In the genomic region with DNA sequence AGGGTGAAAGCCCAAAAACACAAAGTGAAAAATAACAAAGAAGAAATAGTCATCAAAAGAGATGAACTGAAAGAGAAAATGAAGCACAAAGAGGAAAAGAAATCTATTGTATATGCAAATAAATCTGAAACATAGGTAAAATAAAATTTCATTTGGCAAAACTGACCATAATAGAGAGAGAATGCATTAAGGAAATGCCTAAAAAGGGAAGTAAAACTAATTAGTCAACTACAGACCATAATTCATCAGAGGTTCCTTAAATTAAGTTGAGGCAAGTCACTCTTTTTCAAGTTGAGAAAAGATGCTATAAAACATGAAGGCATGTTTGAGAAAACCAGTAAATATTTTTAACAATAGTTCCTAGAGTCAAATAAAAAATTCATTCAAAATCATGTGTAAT, we compare ENCODE assay signal across 12 cellular contexts.
A peak's percentile ranks its signal among the peaks of the same experiment; 100 is the strongest.
DNase-seq lines count a peak whose midpoint lies in the region; ATAC-seq and TF ChIP-seq lines count a peak whose summit lies in the region.
"Had no signal": no experiment of that assay in that cellular context is flagged by ENCODE, and none has a peak within 500 bp of the region (broad histone marks: within the 10 kb centered on the region; RNA-seq: fewer than 3 reads in every experiment).

No MANE protein-coding gene starts in this region.

- no peak overlapping the region for H3K4me3 ChIP-seq in OCI-LY3 (ENCODE audit: low read length)
- H3K4me3 ChIP-seq: ascending aorta, lung had no signal

- TF ChIP-seq CTCF in OCI-LY3 (IDR thresholded peaks at IDR 0.05; ENCODE audit: low read depth, low read length), result no peak

- H3K36me3 Mint-ChIP-seq in activated naive CD4-positive, alpha-beta T cell treated with anti-CD3 and anti-CD28 coated beads, Interleukin-2, amount 50 U/mL, for 72 hours, result peaks cover 0 to 6% of the 10 kb centered on the region in 2 donors

- DNase-seq in activated naive CD4-positive, alpha-beta T cell treated with anti-CD3 and anti-CD28 coated beads, Interleukin-2, amount 50 U/mL, for 72 hours (ENCODE audit: low spot score in 2 of 2), result no peak
- DNase-seq in NCI-H2171 (lab: John Stamatoyannopoulos, UW), result no peak
- no peak for DNase-seq in DMS53 (lab: John Stamatoyannopoulos, UW)
- DNase-seq: NCI-H1436 treated with DMSO at 0.1 percent for 48 hours had no signal

- H3K36me3 ChIP-seq in OCI-LY3 (replicated peaks; ENCODE audit: low read depth, low read length), result no peaks in the 10 kb centered on the region
- H3K36me3 ChIP-seq: ascending aorta had no signal

- H3K79me2 ChIP-seq in OCI-LY3 (ENCODE audit: low read length), result no peaks in the 10 kb centered on the region
- H3K79me2 ChIP-seq: parathyroid adenoma had no signal

- no peaks in the 10 kb centered on the region for H4K20me1 ChIP-seq in OCI-LY3 (ENCODE audit: insufficient read depth, low read length)

- peaks cover 43% of the 10 kb centered on the region for H3K4me1 ChIP-seq in OCI-LY3 (ENCODE audit: low read length)
- H3K4me1 ChIP-seq: ascending aorta had no signal

- ATAC-seq in GM18511 (IDR thresholded peaks at IDR 0.05; ENCODE audit: unreplicated experiment) (peak; percentile 81), GM21526 (IDR thresholded peaks at IDR 0.05; ENCODE audit: low FRiP score, unreplicated experiment) (peak; percentile 57), HG03139 (IDR thresholded peaks at IDR 0.05; ENCODE audit: unreplicated experiment) (peak; percentile 77), GM21360 (IDR thresholded peaks at IDR 0.05; ENCODE audit: unreplicated experiment) (no peak)
- no peak for ATAC-seq in activated naive CD4-positive, alpha-beta T cell treated with anti-CD3 and anti-CD28 coated beads, Interleukin-2, amount 50 U/mL, for 72 hours

- H3K4me2 ChIP-seq in OCI-LY3 (ENCODE audit: low read length), result no peak overlapping the region

- H3K9ac ChIP-seq in OCI-LY3 (ENCODE audit: low read length), result no peak overlapping the region
- H3K9ac ChIP-seq: parathyroid adenoma had no signal

- H3K27ac Mint-ChIP-seq in activated naive CD4-positive, alpha-beta T cell treated with anti-CD3 and anti-CD28 coated beads, Interleukin-2, amount 50 U/mL, for 72 hours, result no peak overlapping the region

- peaks cover 0 to 5% of the 10 kb centered on the region in 2 donors for H3K9me3 Mint-ChIP-seq in activated naive CD4-positive, alpha-beta T cell treated with anti-CD3 and anti-CD28 coated beads, Interleukin-2, amount 50 U/mL, for 72 hours

- no peak overlapping the region for H2AFZ ChIP-seq in OCI-LY3 (ENCODE audit: low read depth, low read length)
- H2AFZ ChIP-seq: parathyroid adenoma had no signal

- no peaks in the 10 kb centered on the region for H3K27me3 ChIP-seq in OCI-LY3 (ENCODE audit: low read depth, low read length)
- H3K27me3 ChIP-seq: ascending aorta had no signal

- H3K9me3 ChIP-seq in OCI-LY3 (ENCODE audit: insufficient read depth, low read length), result no peaks in the 10 kb centered on the region
- H3K9me3 ChIP-seq: ascending aorta had no signal

- H3K27ac ChIP-seq in OCI-LY3 (ENCODE audit: low read length), result peak overlapping the region; percentile 49
- H3K27ac ChIP-seq: ascending aorta, parathyroid adenoma had no signal

Comparison
In these comparisons a context has a peak if more than half of its experiments do, and no peak if none do; other contexts are left out.
1. ATAC-seq: peak in GM18511 (single experiment), GM21526 (single experiment) and HG03139 (single experiment); none in activated naive CD4-positive, alpha-beta T cell treated with anti-CD3 and anti-CD28 coated beads, Interleukin-2, amount 50 U/mL, for 72 hours (0 of 2) and GM21360 (single experiment).